8 cellular contexts compared by ENCODE assay signal in the genomic region with DNA sequence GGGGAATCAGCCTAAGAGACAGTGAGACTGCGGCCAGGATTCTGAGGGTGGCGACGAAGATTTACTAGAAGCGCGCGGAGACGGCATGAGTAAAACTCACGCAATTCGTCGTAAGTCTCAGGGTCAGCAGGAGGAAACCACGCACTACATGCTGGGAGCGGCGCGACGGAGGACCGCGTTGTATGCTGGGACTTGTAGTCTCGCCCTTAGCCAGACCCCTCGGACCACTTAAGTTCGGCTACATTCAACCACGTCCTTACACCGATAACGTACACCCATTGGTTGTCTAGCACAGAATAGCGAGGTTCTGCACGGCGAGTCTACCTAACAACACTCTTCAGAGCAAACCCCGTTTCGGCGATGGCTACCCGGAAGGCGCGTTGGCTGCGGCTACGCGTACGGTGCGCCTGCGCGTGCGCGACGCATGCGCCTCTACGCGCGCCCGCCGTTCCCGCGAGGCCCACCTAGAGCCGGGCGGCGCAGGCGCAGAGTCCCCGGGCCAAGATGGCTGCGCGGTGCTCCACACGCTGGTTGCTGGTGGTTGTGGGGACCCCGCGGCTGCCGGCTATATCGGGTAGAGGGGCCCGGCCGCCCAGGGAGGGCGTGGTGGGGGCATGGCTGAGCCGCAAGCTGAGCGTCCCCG. TPM values are rescaled to one million over a fixed set of nuclear protein-coding genes. Genes with fewer than 3 reads are reported as not detected.
A peak's percentile ranks its signal among the peaks of the same experiment; 100 is the strongest.
DNase-seq lines count a peak whose midpoint lies in the region; ATAC-seq, FAIRE-seq and TF ChIP-seq lines count a peak whose summit lies in the region.

Gene DNAJA3 (plus strand): TSS at position 491 of the 643 bp plus-strand sequence. CDS start 14 bp downstream, at position 505.

- peaks cover under 1% of the 10 kb centered on the region for H3K36me3 ChIP-seq in CD4-positive, CD25-positive, alpha-beta regulatory T cell (ENCODE audit: control insufficient read depth, insufficient read depth, low read length)
- H3K36me3 ChIP-seq in HepG2 (replicated peaks in 1 of 2; ENCODE audit: control insufficient read depth in 1 of 2, insufficient read depth in 2 of 2, low read length in 2 of 2): 0 out of 5 replicates have a peak, but pooled peaks cover 0 to 6% of the 10 kb centered on the region in 2 experiments

- H3K4me1 Mint-ChIP-seq in CD4-positive, CD25-positive, alpha-beta regulatory T cell: peaks cover 0 to 32% (median 16%) of the 10 kb centered on the region in 4 donors

- BruUV-seq in HepG2 (replicated peaks; lab: Mats Ljungman, UMichigan): TSS peak; percentile 83

- peaks cover 7% of the 10 kb centered on the region for H3K36me3 Mint-ChIP-seq in CD4-positive, CD25-positive, alpha-beta regulatory T cell

- CTCF ChIA-PET in HepG2 (lab: Yijun Ruan, JAX; ENCODE audit: low intra/inter-chr PET ratio, low total read pairs): no interaction called here

- peaks cover 41% of the 10 kb centered on the region for H3K79me2 ChIP-seq in HepG2 (ENCODE audit: insufficient read depth, low read length)

- H3K27ac ChIP-seq in CD4-positive, CD25-positive, alpha-beta regulatory T cell (ENCODE audit: insufficient read depth, low read length, poor library complexity, severe bottlenecking): peak within 1 kb of the TSS; percentile 98
- peak within 1 kb of the TSS; percentile 99 for H3K27ac ChIP-seq in HepG2 (ENCODE audit: extremely low read length, insufficient read depth, low read length)

- no peaks in the 10 kb centered on the region for H3K9me3 Mint-ChIP-seq in CD4-positive, CD25-positive, alpha-beta regulatory T cell

- in situ Hi-C loops in HepG2 (cut with HindIII; ENCODE audit: extremely low pct_ligation_motif_present, low pct_unique_long_range_greater_than_20kb): no loop called here

- H4K20me1 ChIP-seq in HepG2 (ENCODE audit: insufficient read depth, low read length): 0 out of 2 replicates have a peak, but pooled peaks cover 4% of the 10 kb centered on the region

- H3K27me3 Mint-ChIP-seq in CD4-positive, CD25-positive, alpha-beta regulatory T cell: no peaks in the 10 kb centered on the region

- TF ChIP-seq RAD21 in HepG2 (CRISPR knock-in tag; IDR thresholded peaks at IDR 0.05): no peak; the same call in 1 of the 2 replicates

- TF ChIP-seq EP300 in HepG2 (IDR thresholded peaks at IDR 0.05; ENCODE audit: low read depth in 2 of 2, low read length in 2 of 2) (no peak), HepG2 (CRISPR knock-in tag; IDR thresholded peaks at IDR 0.05; ENCODE audit: borderline replicate concordance) (peak; percentile 12; the same call in 1 of the 2 replicates)

- peak within 1 kb of the TSS; percentile 99 to 100 (median 100) for H3K27ac Mint-ChIP-seq in CD4-positive, CD25-positive, alpha-beta regulatory T cell

- no peak for TF ChIP-seq CTCF in HepG2 (CRISPR knock-in tag; IDR thresholded peaks at IDR 0.05)

- WGBS in HepG2 (ENCODE audit: low lambda C conversion rate): 2% methylated on average over 7 of the region's 68 CpGs

- H3K4me1 ChIP-seq in CD4-positive, CD25-positive, alpha-beta regulatory T cell (ENCODE audit: control insufficient read depth, insufficient read depth, low read length, poor library complexity, severe bottlenecking): peaks cover 21% of the 10 kb centered on the region
- peaks cover 39% of the 10 kb centered on the region for H3K4me1 ChIP-seq in HepG2 (ENCODE audit: insufficient read depth, low read length)

- peak within 1 kb of the TSS; percentile 99 for H3K9ac ChIP-seq in HepG2 (ENCODE audit: insufficient read depth, low read depth, low read length)

- peak; percentile 80 to 90 for TF ChIP-seq POLR2A in HepG2 (IDR thresholded peaks at IDR 0.05; ENCODE audit: insufficient read depth in 1 of 2, low read depth in 2 of 2, low read length in 2 of 2)

- peak within 1 kb of the TSS; percentile 93 for H3K4me2 ChIP-seq in HepG2 (ENCODE audit: low read depth, low read length)

- peak within 1 kb of the TSS; percentile 86 to 99 (median 97) for H3K4me3 Mint-ChIP-seq in CD4-positive, CD25-positive, alpha-beta regulatory T cell

- H2AFZ ChIP-seq in HepG2 (ENCODE audit: low read length): peak within 1 kb of the TSS; percentile 99

- no peaks in the 10 kb centered on the region for H3K27me3 ChIP-seq in CD4-positive, CD25-positive, alpha-beta regulatory T cell (ENCODE audit: control insufficient read depth, insufficient read depth, low read length)
- no peaks in the 10 kb centered on the region; a peak in 1 of 5 replicates for H3K27me3 ChIP-seq in HepG2 (ENCODE audit: control insufficient read depth in 1 of 2, insufficient read depth in 2 of 2, low read length in 2 of 2)

- POLR2A ChIA-PET in HepG2 (lab: Yijun Ruan, JAX): interaction anchor here (1.0 to 1.2 kb wide), 10 partner anchors 9 to 191 kb away, joined by 3 to 20 read pairs (median 6); partner anchors contain the start of genes CORO7 and PAM16

- intact Hi-C loops in HepG2 (cut with micrococcal nuclease; ENCODE audit: unreplicated experiment): loop anchor here (5.0 kb wide), 1 partner anchor 52 kb away; the partner anchor contains the start of gene HMOX2

- peak; percentile 89 to 97 (median 96) for DNase-seq in CD4-positive, CD25-positive, alpha-beta regulatory T cell
- DNase-seq in NCI-H774 (lab: John Stamatoyannopoulos, UW) (peak; percentile 88), dermis microvascular lymphatic vessel endothelial cell (ENCODE audit: low read depth in 2 of 2) (peak; percentile 81 to 96), HepG2 (ENCODE audit: low spot score) (peak; percentile 89)
- DNase-seq in activated CD4-positive, alpha-beta T cell treated with anti-CD3 and anti-CD28 coated beads, Interleukin-2, amount 50 U/mL, for 4 hours: peak; percentile 85 to 89
- peak; percentile 87 to 90 for DNase-seq in stimulated activated CD4-positive, alpha-beta T cell treated with anti-CD3 and anti-CD28 coated beads, Interleukin-2, amount 100 ng/mL, for 48 hours

- peak within 1 kb of the TSS; percentile 95 for H3K4me3 ChIP-seq in CD4-positive, CD25-positive, alpha-beta regulatory T cell (ENCODE audit: low read depth, low read length)
- peak within 1 kb of the TSS; percentile 82 to 85 (median 84) for H3K4me3 ChIP-seq in HepG2 (replicated peaks in 1 of 3; ENCODE audit: insufficient read depth in 1 of 3, low read depth in 2 of 3, low read length in 3 of 3)

- peak; percentile 92 to 94 for ATAC-seq in CD4-positive, CD25-positive, alpha-beta regulatory T cell (ENCODE audit: low read depth in 2 of 2)
- peak; percentile 91 for ATAC-seq in GM19438 (IDR thresholded peaks at IDR 0.05; ENCODE audit: low read depth, unreplicated experiment)
- peak; percentile 85 for ATAC-seq in HG03571 (IDR thresholded peaks at IDR 0.05; ENCODE audit: unreplicated experiment)
- peak; percentile 93 for ATAC-seq in HepG2

- FAIRE-seq in HepG2 (lab: Jason Lieb, UNC): peak; percentile 86

- no peaks in the 10 kb centered on the region for H3K9me3 ChIP-seq in CD4-positive, CD25-positive, alpha-beta regulatory T cell (ENCODE audit: control insufficient read depth in 2 of 2, low read length in 2 of 2)
- no peaks in the 10 kb centered on the region for H3K9me3 ChIP-seq in HepG2 (ENCODE audit: low read length)

TF ChIP-seq in HepG2, 621 proteins besides CTCF, POLR2A, EP300 and RAD21 (continues in another document):
- TF ChIP-seq NPAS2 (CRISPR knock-in tag; IDR thresholded peaks at IDR 0.05; ENCODE audit: borderline replicate concordance) (no peak), HBP1 (CRISPR knock-in tag; IDR thresholded peaks at IDR 0.05; ENCODE audit: low read depth) (no peak; the same call in 1 of the 2 replicates), DRAP1 (CRISPR knock-in tag; IDR thresholded peaks at IDR 0.05) (peak; percentile 43), MIER2 (CRISPR knock-in tag; IDR thresholded peaks at IDR 0.05) (no peak), ZNF619 (CRISPR knock-in tag; IDR thresholded peaks at IDR 0.05) (no peak)

RNA-seq across cellular contexts. Expression of gene DNAJA3, which starts in this region (rescaled TPM):
- 27.0 TPM for total RNA-seq in CD4-positive, CD25-positive, alpha-beta regulatory T cell
- polyA plus RNA-seq in CD4-positive, CD25-positive, alpha-beta regulatory T cell: 10 to 100 TPM; 27.5 to 49.7 (median 41.8) TPM
- 38.0 and 42.2 TPM in 2 replicates for total RNA-seq in dermis microvascular lymphatic vessel endothelial cell
- 75.3 and 77.0 TPM in 2 replicates for total RNA-seq in HepG2 (2016; rRNA removed; fragmentation: Illumina TruSeq; extraction: Trizol)
- total RNA-seq in HepG2 (2016; cell fraction: cytosol; rRNA removed; fragmentation: Illumina TruSeq; extraction: Trizol; ENCODE audit: low read depth): 25.0 and 28.5 TPM in 2 replicates
- total RNA-seq in HepG2 (2016; cell fraction: insoluble cytoplasmic fraction; rRNA removed; fragmentation: Illumina TruSeq; extraction: Trizol): 71.5 and 76.4 TPM in 2 replicates
- total RNA-seq in HepG2 (2016; cell fraction: membrane; rRNA removed; fragmentation: Illumina TruSeq; extraction: Trizol): 43.5 and 45.7 TPM in 2 replicates
- 42.9 and 52.3 TPM in 2 replicates for total RNA-seq in HepG2 (2016; cell fraction: nucleus; rRNA removed; fragmentation: Illumina TruSeq; extraction: Trizol)
- polyA plus RNA-seq in HepG2 (2011; rRNA removed): 79.9 and 83.3 TPM in 2 replicates
- polyA plus RNA-seq in HepG2 (2011; cell fraction: cytosol; rRNA removed): 73.4 and 79.2 TPM in 2 replicates
- 121 and 132 TPM in 2 replicates for polyA plus RNA-seq in HepG2 (2011; cell fraction: nucleus; rRNA removed)
- polyA plus RNA-seq in HepG2 (2012): 51.0 and 51.3 TPM in 2 replicates
- polyA plus RNA-seq in HepG2 (2016; cell fraction: cytosol; fragmentation: Illumina TruSeq; extraction: Trizol; ENCODE audit: low read depth): 9.0 and 9.9 TPM in 2 replicates
- polyA plus RNA-seq in HepG2 (2016; cell fraction: insoluble cytoplasmic fraction; fragmentation: Illumina TruSeq; extraction: Trizol; ENCODE audit: low read depth): 60.7 and 69.6 TPM in 2 replicates
- 16.3 and 18.8 TPM in 2 replicates for polyA plus RNA-seq in HepG2 (2016; cell fraction: membrane; fragmentation: Illumina TruSeq; extraction: Trizol; ENCODE audit: low read depth)
- polyA plus RNA-seq in HepG2 (2016; cell fraction: nucleus; fragmentation: Illumina TruSeq; extraction: Trizol; ENCODE audit: insufficient read depth, low read depth): 95.3 and 101 TPM in 2 replicates
- polyA minus RNA-seq in HepG2 (2011; rRNA and poly(A)+ RNA removed; ENCODE audit: low replicate concordance): 68.2 and 70.0 TPM in 2 replicates
- polyA minus RNA-seq in HepG2 (2011; cell fraction: cytosol; rRNA and poly(A)+ RNA removed): 33.7 and 41.2 TPM in 2 replicates
- polyA minus RNA-seq in HepG2 (2011; cell fraction: nucleus; rRNA and poly(A)+ RNA removed): 60.1 and 62.8 TPM in 2 replicates

Comparison
In these comparisons a context has a peak if more than half of its experiments do, and no peak if none do; other contexts are left out.
1. Peak in every context shown above with its lines: DNase-seq, ATAC-seq, H3K4me3 ChIP-seq and H3K27ac ChIP-seq.